1 cellular context compared by ENCODE assay signal in genomic region chr6:42046491-42047219, GRCh38.
TF ChIP-seq lines count a peak whose summit lies in the region.

No MANE protein-coding gene starts in this region.

TF ChIP-seq in HEK293, 187 proteins besides CTCF, POLR2A, EP300 and RAD21 (continued from another document):
- TF ChIP-seq ZBTB17 (tag by site-specific recombination; IDR thresholded peaks at IDR 0.05) (no peak), ZBTB44 (tag by site-specific recombination; IDR thresholded peaks at IDR 0.05) (no peak), ZNF561 (tag by site-specific recombination; IDR thresholded peaks at IDR 0.05; ENCODE audit: borderline replicate concordance) (no peak), ZNF571 (tag by site-specific recombination; IDR thresholded peaks at IDR 0.05) (no peak), KLF8 (tag by site-specific recombination; IDR thresholded peaks at IDR 0.05) (no peak), ZNF174 (tag by site-specific recombination; IDR thresholded peaks at IDR 0.05) (no peak), WT1 (tag by site-specific recombination; IDR thresholded peaks at IDR 0.05) (peak; percentile 52; the same call in 1 of the 2 replicates), KLF17 (tag by site-specific recombination; IDR thresholded peaks at IDR 0.05) (no peak)
- TF ChIP-seq, protein P1, sequence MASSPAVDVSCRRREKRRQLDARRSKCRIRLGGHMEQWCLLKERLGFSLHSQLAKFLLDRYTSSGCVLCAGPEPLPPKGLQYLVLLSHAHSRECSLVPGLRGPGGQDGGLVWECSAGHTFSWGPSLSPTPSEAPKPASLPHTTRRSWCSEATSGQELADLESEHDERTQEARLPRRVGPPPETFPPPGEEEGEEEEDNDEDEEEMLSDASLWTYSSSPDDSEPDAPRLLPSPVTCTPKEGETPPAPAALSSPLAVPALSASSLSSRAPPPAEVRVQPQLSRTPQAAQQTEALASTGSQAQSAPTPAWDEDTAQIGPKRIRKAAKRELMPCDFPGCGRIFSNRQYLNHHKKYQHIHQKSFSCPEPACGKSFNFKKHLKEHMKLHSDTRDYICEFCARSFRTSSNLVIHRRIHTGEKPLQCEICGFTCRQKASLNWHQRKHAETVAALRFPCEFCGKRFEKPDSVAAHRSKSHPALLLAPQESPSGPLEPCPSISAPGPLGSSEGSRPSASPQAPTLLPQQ (tag by site-specific recombination; IDR thresholded peaks at IDR 0.05), result no peak
- TF ChIP-seq, protein P2, sequence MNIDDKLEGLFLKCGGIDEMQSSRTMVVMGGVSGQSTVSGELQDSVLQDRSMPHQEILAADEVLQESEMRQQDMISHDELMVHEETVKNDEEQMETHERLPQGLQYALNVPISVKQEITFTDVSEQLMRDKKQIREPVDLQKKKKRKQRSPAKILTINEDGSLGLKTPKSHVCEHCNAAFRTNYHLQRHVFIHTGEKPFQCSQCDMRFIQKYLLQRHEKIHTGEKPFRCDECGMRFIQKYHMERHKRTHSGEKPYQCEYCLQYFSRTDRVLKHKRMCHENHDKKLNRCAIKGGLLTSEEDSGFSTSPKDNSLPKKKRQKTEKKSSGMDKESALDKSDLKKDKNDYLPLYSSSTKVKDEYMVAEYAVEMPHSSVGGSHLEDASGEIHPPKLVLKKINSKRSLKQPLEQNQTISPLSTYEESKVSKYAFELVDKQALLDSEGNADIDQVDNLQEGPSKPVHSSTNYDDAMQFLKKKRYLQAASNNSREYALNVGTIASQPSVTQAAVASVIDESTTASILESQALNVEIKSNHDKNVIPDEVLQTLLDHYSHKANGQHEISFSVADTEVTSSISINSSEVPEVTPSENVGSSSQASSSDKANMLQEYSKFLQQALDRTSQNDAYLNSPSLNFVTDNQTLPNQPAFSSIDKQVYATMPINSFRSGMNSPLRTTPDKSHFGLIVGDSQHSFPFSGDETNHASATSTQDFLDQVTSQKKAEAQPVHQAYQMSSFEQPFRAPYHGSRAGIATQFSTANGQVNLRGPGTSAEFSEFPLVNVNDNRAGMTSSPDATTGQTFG (tag by site-specific recombination; IDR thresholded peaks at IDR 0.05; ENCODE audit: borderline replicate concordance), result no peak
